ENCODE assay signal across 10 cellular contexts in the genomic region with DNA sequence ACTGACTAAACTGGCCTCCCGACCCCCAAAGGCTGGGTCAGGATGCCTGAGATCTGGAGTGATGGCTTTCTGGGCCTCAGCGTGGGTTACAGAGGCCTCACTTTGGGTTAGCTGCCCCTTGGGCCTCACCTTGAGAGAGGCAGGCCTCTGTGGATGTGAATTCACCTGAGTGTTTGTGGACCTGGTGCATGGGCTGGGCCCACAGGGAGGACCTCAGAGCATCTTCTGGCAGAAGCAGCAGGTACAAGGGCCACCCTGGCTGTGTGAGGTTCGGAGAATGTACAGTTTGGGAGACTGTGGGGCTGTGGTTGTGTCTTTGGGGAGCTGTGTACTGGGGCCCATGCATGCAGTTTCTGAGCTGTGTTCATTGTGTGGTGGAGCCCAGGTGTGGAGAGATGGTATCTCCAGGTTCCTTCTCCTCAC. TPM values are rescaled to one million over a fixed set of nuclear protein-coding genes. Genes with fewer than 3 reads are reported as not detected.
A peak's percentile ranks its signal among the peaks of the same experiment; 100 is the strongest.
DNase-seq lines count a peak whose midpoint lies in the region; ATAC-seq, FAIRE-seq and TF ChIP-seq lines count a peak whose summit lies in the region.
"Had no signal": no experiment of that assay in that cellular context is flagged by ENCODE, and none has a peak within 500 bp of the region (broad histone marks: within the 10 kb centered on the region; RNA-seq: fewer than 3 reads in every experiment).

No MANE protein-coding gene starts in this region.

- CTCF ChIA-PET in IMR-90 (lab: Yijun Ruan, JAX), result no interaction called here
- CTCF ChIA-PET in activated CD4-positive, alpha-beta memory T cell treated with anti-CD3 and anti-CD28 coated beads, Interleukin-2, amount 10 ng/mL, durations not matched to agents 7 days and 5 days (lab: Charles Lee), result interaction anchor here (0.9 to 4.6 kb wide), 7 partner anchors 8 to 28 kb away, joined by 3 to 20 read pairs (median 5); no protein-coding TSS in a partner anchor

- H3K27me3 Mint-ChIP-seq in activated CD4-positive, alpha-beta memory T cell treated with anti-CD3 and anti-CD28 coated beads, Interleukin-2, amount 10 ng/mL, durations not matched to agents 7 days and 5 days, result no peaks in the 10 kb centered on the region
- no peaks in the 10 kb centered on the region for H3K27me3 Mint-ChIP-seq in stimulated activated memory B cell treated with anti-CD40 and anti-IgM and Interleukin-4, amounts not matched to agents 10 μg/mL and 1 μg/mL and 100 μg/mL, for 72 hours

- peak overlapping the region; percentile 44 for H2AK9ac ChIP-seq in IMR-90 (replicated peaks; ENCODE audit: low read depth, low read length, poor library complexity)

- POLR2A ChIA-PET in IMR-90 (lab: Charles Lee; ENCODE audit: unreplicated experiment), result no interaction called here
- POLR2A ChIA-PET in activated CD4-positive, alpha-beta memory T cell treated with anti-CD3 and anti-CD28 coated beads, Interleukin-2, amount 10 ng/mL, durations not matched to agents 7 days and 5 days (lab: Charles Lee), result interaction anchor here (1.0 to 11.4 kb wide), 14 partner anchors 9 to 1362 kb away, joined by 3 to 129 read pairs (median 4); a partner anchor contains a TSS

- no peak overlapping the region for H2AFZ ChIP-seq in IMR-90 (replicated peaks; ENCODE audit: low read length, poor library complexity)

- intact Hi-C loops in IMR-90 (cut with micrococcal nuclease), result no loop called here
- intact Hi-C loops in kidney (cut with DNase I), result no loop called here

- H3K4me1 Mint-ChIP-seq in activated CD4-positive, alpha-beta memory T cell treated with anti-CD3 and anti-CD28 coated beads, Interleukin-2, amount 10 ng/mL, durations not matched to agents 7 days and 5 days, result peaks cover 90% of the 10 kb centered on the region
- H3K4me1 Mint-ChIP-seq in stimulated activated memory B cell treated with anti-CD40 and anti-IgM and Interleukin-4, amounts not matched to agents 10 μg/mL and 1 μg/mL and 100 μg/mL, for 72 hours, result peaks cover 94% of the 10 kb centered on the region

- no peak overlapping the region for H3K4ac ChIP-seq in IMR-90 (ENCODE audit: low read depth, low read length)

- H3K56ac ChIP-seq in IMR-90 (ENCODE audit: extremely low read depth, insufficient read depth, low read length), result no peak overlapping the region

- peak overlapping the region; percentile 43; the same call in 1 of the 2 replicates for H2AK5ac ChIP-seq in IMR-90 (ENCODE audit: low read depth, low read length)

- FAIRE-seq in kidney (lab: Jason Lieb, UNC), result no peak
- FAIRE-seq: RCC 7860 had no signal

- WGBS in IMR-90 (ENCODE audit: extremely low coverage in 2 of 2, insufficient read length in 1 of 2), 2 experiments, result 82% methylated on average over 3 of the region's 3 CpGs; no CpG with 5 or more reads in 1 of the 2 experiments

- no peak for TF ChIP-seq POLR2A in IMR-90 (IDR thresholded peaks at IDR 0.05; ENCODE audit: low read depth, low read length)

- TF ChIP-seq RAD21 in IMR-90 (IDR thresholded peaks at IDR 0.05; ENCODE audit: low read length), result no peak

- in situ Hi-C loops in IMR-90 (cut with MboI; ENCODE audit: low sequenced_read_pairs), result no loop called here

- peaks cover 43% of the 10 kb centered on the region for H3K36me3 Mint-ChIP-seq in activated CD4-positive, alpha-beta memory T cell treated with anti-CD3 and anti-CD28 coated beads, Interleukin-2, amount 10 ng/mL, durations not matched to agents 7 days and 5 days (ENCODE audit: low read depth)
- peaks cover 16% of the 10 kb centered on the region for H3K36me3 Mint-ChIP-seq in stimulated activated memory B cell treated with anti-CD40 and anti-IgM and Interleukin-4, amounts not matched to agents 10 μg/mL and 1 μg/mL and 100 μg/mL, for 72 hours

- DNase-seq in IMR-90 (no peak), kidney (no peak), NCI-H1105 treated with DMSO at 0.1 percent for 48 hours (lab: John Stamatoyannopoulos, UW) (no peak)
- peak; percentile 41 for DNase-seq in activated CD4-positive, alpha-beta memory T cell treated with anti-CD3 and anti-CD28 coated beads, Interleukin-2, amount 10 ng/mL, durations not matched to agents 7 days and 5 days
- no peak for DNase-seq in activated CD4-positive, alpha-beta T cell treated with anti-CD3 and anti-CD28 coated beads, Interleukin-2, amount 50 U/mL, for 4 hours
- DNase-seq: DMS79 treated with DMSO at 0.1 percent for 48 hours, NCI-H2029 treated with DMSO at 0.1 percent for 48 hours had no signal

- peak overlapping the region; percentile 93 for H3K27ac Mint-ChIP-seq in activated CD4-positive, alpha-beta memory T cell treated with anti-CD3 and anti-CD28 coated beads, Interleukin-2, amount 10 ng/mL, durations not matched to agents 7 days and 5 days
- peak overlapping the region; percentile 98 for H3K27ac Mint-ChIP-seq in stimulated activated memory B cell treated with anti-CD40 and anti-IgM and Interleukin-4, amounts not matched to agents 10 μg/mL and 1 μg/mL and 100 μg/mL, for 72 hours

- H3K4me3 Mint-ChIP-seq in activated CD4-positive, alpha-beta memory T cell treated with anti-CD3 and anti-CD28 coated beads, Interleukin-2, amount 10 ng/mL, durations not matched to agents 7 days and 5 days, result peak overlapping the region; percentile 83
- H3K4me3 Mint-ChIP-seq in stimulated activated memory B cell treated with anti-CD40 and anti-IgM and Interleukin-4, amounts not matched to agents 10 μg/mL and 1 μg/mL and 100 μg/mL, for 72 hours, result peak overlapping the region; percentile 82

- no peaks in the 10 kb centered on the region for H3K27me3 ChIP-seq in IMR-90 (ENCODE audit: control insufficient read depth, insufficient read depth, low read length)

- no peak overlapping the region for H3K14ac ChIP-seq in IMR-90 (replicated peaks; ENCODE audit: low read depth, low read length)

- no peak overlapping the region for H2BK15ac ChIP-seq in IMR-90 (ENCODE audit: low read depth, low read length)

- H3K9me3 ChIP-seq in IMR-90 (ENCODE audit: control insufficient read depth, insufficient read depth, low read length) (no peaks in the 10 kb centered on the region), kidney (ENCODE audit: control insufficient read depth in 1 of 2, low read length in 2 of 2) (no peaks in the 10 kb centered on the region)

- peaks cover 21 to 94% of the 10 kb centered on the region in 2 experiments for H3K79me1 ChIP-seq in IMR-90 (ENCODE audit: low read depth in 1 of 2, low read length in 2 of 2)

- no peak overlapping the region for H3K23ac ChIP-seq in IMR-90 (ENCODE audit: low read depth, low read length)

- H3K27ac ChIP-seq in IMR-90 (ENCODE audit: insufficient read depth, low read length), result no peak overlapping the region
- peak overlapping the region; percentile 36 to 52 for H3K27ac ChIP-seq in kidney (ENCODE audit: low read depth in 2 of 2, low read length in 2 of 2)

- H4K20me1 ChIP-seq in IMR-90 (ENCODE audit: insufficient read depth, low read length), result peaks cover 56% of the 10 kb centered on the region

- H3K9ac ChIP-seq in IMR-90 (ENCODE audit: low read depth, low read length), result no peak overlapping the region
- no peak overlapping the region for H3K9ac ChIP-seq in kidney (ENCODE audit: low read length in 2 of 2)

- H3K4me1 ChIP-seq in IMR-90 (ENCODE audit: control insufficient read depth, insufficient read depth, low read length) (peaks cover 57% of the 10 kb centered on the region), kidney (ENCODE audit: control insufficient read depth in 1 of 2, insufficient read depth in 1 of 2, low read depth in 1 of 2, low read length in 2 of 2) (peaks cover 68 to 87% of the 10 kb centered on the region in 2 donors)

- BruUV-seq in IMR-90 (replicated peaks; lab: Mats Ljungman, UMichigan), result no TSS peak

- H3K36me3 ChIP-seq in IMR-90 (ENCODE audit: control insufficient read depth, insufficient read depth, low read length), result peaks cover 4% of the 10 kb centered on the region
- no peaks in the 10 kb centered on the region for H3K36me3 ChIP-seq in kidney (ENCODE audit: control insufficient read depth in 1 of 2, insufficient read depth in 2 of 2, low read length in 2 of 2)

- H3K18ac ChIP-seq in IMR-90 (ENCODE audit: low read depth, low read length), result no peak overlapping the region

- dilution Hi-C loops in IMR-90 (cut with HindIII; ENCODE audit: low sequenced_read_pairs, unreplicated experiment), result no loop called here

- no peak overlapping the region for H2BK20ac ChIP-seq in IMR-90 (ENCODE audit: low read depth, low read length)

- H3K9me1 ChIP-seq in IMR-90 (ENCODE audit: insufficient read depth, low read length), result peaks cover 39% of the 10 kb centered on the region

- H3K4me3 ChIP-seq in IMR-90 (ENCODE audit: insufficient read depth, low read depth, low read length) (no peak overlapping the region), kidney (ENCODE audit: low read length in 2 of 2) (no peak overlapping the region)

- H3K4me2 ChIP-seq in IMR-90 (ENCODE audit: low read depth, low read length), result no peak overlapping the region

- no peak overlapping the region for H4K8ac ChIP-seq in IMR-90 (ENCODE audit: low read depth in 2 of 2, low read length in 2 of 2)

- no peak overlapping the region; the same call in 1 of the 2 replicates for H4K91ac ChIP-seq in IMR-90 (ENCODE audit: insufficient read depth, low read depth, low read length)

- TF ChIP-seq CTCF in IMR-90 (conservative IDR thresholded peaks at IDR 0.05; ENCODE audit: low read depth, low read length) (no peak), kidney (IDR thresholded peaks at IDR 0.05; ENCODE audit: borderline replicate concordance, extremely low read depth, insufficient read depth) (no peak)

- no peak overlapping the region for H4K5ac ChIP-seq in IMR-90 (ENCODE audit: low read depth, low read length)

- H2BK120ac ChIP-seq in IMR-90 (ENCODE audit: low read depth, low read length), result no peak overlapping the region

- H2BK5ac ChIP-seq in IMR-90 (ENCODE audit: low read depth, low read length, poor library complexity, severe bottlenecking), result no peak overlapping the region

- no peaks in the 10 kb centered on the region for H3K9me3 Mint-ChIP-seq in activated CD4-positive, alpha-beta memory T cell treated with anti-CD3 and anti-CD28 coated beads, Interleukin-2, amount 10 ng/mL, durations not matched to agents 7 days and 5 days
- no peaks in the 10 kb centered on the region for H3K9me3 Mint-ChIP-seq in stimulated activated memory B cell treated with anti-CD40 and anti-IgM and Interleukin-4, amounts not matched to agents 10 μg/mL and 1 μg/mL and 100 μg/mL, for 72 hours

- ATAC-seq in IMR-90 (ENCODE audit: low read depth) (no peak), HG03097 (IDR thresholded peaks at IDR 0.05; ENCODE audit: low FRiP score, unreplicated experiment) (no peak)
- no peak for ATAC-seq in stimulated activated memory B cell treated with anti-CD40 and anti-IgM and Interleukin-4, amounts not matched to agents 10 μg/mL and 1 μg/mL and 100 μg/mL, for 72 hours

RNA-seq across cellular contexts. Expression of a gene that starts 18.3 kb away (rescaled TPM):
- total RNA-seq in IMR-90 (2012; rRNA removed), result 7.2 and 9.0 TPM in 2 replicates
- polyA plus RNA-seq in IMR-90 (2012; rRNA removed), result 12.7 and 13.6 TPM in 2 replicates
- 11.3 and 18.9 TPM in 2 replicates for polyA plus RNA-seq in IMR-90 (2012; cell fraction: cytosol; rRNA removed)
- polyA plus RNA-seq in IMR-90 (2012; cell fraction: nucleus; rRNA removed; ENCODE audit: low replicate concordance), result 11.5 and 14.7 TPM in 2 replicates
- total RNA-seq in activated CD4-positive, alpha-beta memory T cell treated with anti-CD3 and anti-CD28 coated beads, Interleukin-2, amount 10 ng/mL, durations not matched to agents 7 days and 5 days, result 10 to 100 TPM; 65.2 to 65.5 TPM
- 45.7 TPM for total RNA-seq in kidney
- 22.5 TPM for polyA plus RNA-seq in kidney (ENCODE audit: insufficient read depth, low read depth, low replicate concordance)

RNA-seq across cellular contexts. Expression of a gene that starts 37.3 kb away (rescaled TPM):
- total RNA-seq in IMR-90 (2012; rRNA removed) (not detected in 2 replicates), kidney (2.6 TPM)
- polyA plus RNA-seq in IMR-90 (2012; rRNA removed) (0.10 and 0.39 TPM in 2 replicates), kidney (ENCODE audit: insufficient read depth, low read depth, low replicate concordance) (not detected)
- polyA plus RNA-seq in IMR-90 (2012; cell fraction: cytosol; rRNA removed), result 0.11 and 1.0 TPM in 2 replicates
- polyA plus RNA-seq in IMR-90 (2012; cell fraction: nucleus; rRNA removed; ENCODE audit: low replicate concordance), result 0.80 and 0.91 TPM in 2 replicates
- total RNA-seq in activated CD4-positive, alpha-beta memory T cell treated with anti-CD3 and anti-CD28 coated beads, Interleukin-2, amount 10 ng/mL, durations not matched to agents 7 days and 5 days, result not detected

RNA-seq across cellular contexts. Expression of a gene that starts 39.6 kb away (rescaled TPM):
- 25.6 and 27.8 TPM in 2 replicates for total RNA-seq in IMR-90 (2012; rRNA removed)
- polyA plus RNA-seq in IMR-90 (2012; rRNA removed), result 13.8 and 15.3 TPM in 2 replicates
- polyA plus RNA-seq in IMR-90 (2012; cell fraction: cytosol; rRNA removed), result 4.2 and 16.4 TPM in 2 replicates
- polyA plus RNA-seq in IMR-90 (2012; cell fraction: nucleus; rRNA removed; ENCODE audit: low replicate concordance), result 3.9 and 9.1 TPM in 2 replicates
- 10 to 100 TPM; 67.5 to 69.9 TPM for total RNA-seq in activated CD4-positive, alpha-beta memory T cell treated with anti-CD3 and anti-CD28 coated beads, Interleukin-2, amount 10 ng/mL, durations not matched to agents 7 days and 5 days
- 1.7 TPM for total RNA-seq in kidney
- 0.49 TPM for polyA plus RNA-seq in kidney (ENCODE audit: insufficient read depth, low read depth, low replicate concordance)
